Comparison of ENCODE assay signal across 19 cellular contexts in the genomic region with DNA sequence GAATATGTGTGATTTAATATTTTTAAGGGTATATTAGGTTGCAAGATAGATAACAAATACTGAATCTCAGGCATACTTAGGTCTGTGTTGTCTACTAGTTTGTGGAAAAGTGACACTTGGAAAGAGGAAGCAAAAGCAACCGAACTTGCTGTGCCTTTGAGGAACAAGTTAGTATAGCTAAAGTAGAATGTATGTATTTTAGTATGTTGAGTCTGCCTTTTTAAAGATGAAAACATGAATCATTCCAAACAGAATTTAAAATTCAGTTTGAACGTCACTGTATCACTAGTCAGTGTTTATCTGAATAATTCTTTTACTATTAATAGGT. TPM values are rescaled to one million over a fixed set of nuclear protein-coding genes. Genes with fewer than 3 reads are reported as not detected.
DNase-seq lines count a peak whose midpoint lies in the region; ATAC-seq lines count a peak whose summit lies in the region.
"Had no signal": no experiment of that assay in that cellular context is flagged by ENCODE, and none has a peak within 500 bp of the region (broad histone marks: within the 10 kb centered on the region; RNA-seq: fewer than 3 reads in every experiment).

No MANE protein-coding gene starts in this region.

- peak overlapping the region; percentile 68 to 71 for H3K27ac Mint-ChIP-seq in T-cell
- peak overlapping the region in 5 of 10 donors; percentile 75 to 91 (median 86) for H3K27ac Mint-ChIP-seq in naive thymus-derived CD8-positive, alpha-beta T cell
- H3K27ac Mint-ChIP-seq: activated T-cell treated with anti-CD3 and anti-CD28 coated beads, Interleukin-2, amount 50 U/mL, for 24 hours; neural progenitor cell had no signal

- H3K9me3 Mint-ChIP-seq in T-cell = no peaks in the 10 kb centered on the region
- no peaks in the 10 kb centered on the region for H3K9me3 Mint-ChIP-seq in naive thymus-derived CD8-positive, alpha-beta T cell
- H3K9me3 Mint-ChIP-seq: activated T-cell treated with anti-CD3 and anti-CD28 coated beads, Interleukin-2, amount 50 U/mL, for 24 hours had no signal

- H3K27me3 ChIP-seq in BLaER1 (no peaks in the 10 kb centered on the region), SJCRH30 (no peaks in the 10 kb centered on the region)
- H3K27me3 ChIP-seq: adrenal gland, heart left ventricle, neural progenitor cell had no signal

- peak; percentile 65 for DNase-seq in GF-D8 (lab: John Stamatoyannopoulos, UW)
- no peak for DNase-seq in T-cell
- no peak for DNase-seq in naive thymus-derived CD8-positive, alpha-beta T cell
- DNase-seq in SW 1271 (lab: John Stamatoyannopoulos, UW) = no peak
- no peak for DNase-seq in stimulated activated naive CD4-positive, alpha-beta T cell (lab: John Stamatoyannopoulos, UW)
- no peak for DNase-seq in SJCRH30
- no peak for DNase-seq in GOT3 (lab: John Stamatoyannopoulos, UW)
- DNase-seq: activated CD4-positive, alpha-beta T cell treated with anti-CD3 and anti-CD28 coated beads, Interleukin-2, amount 50 U/mL, for 4 hours; activated T-cell treated with anti-CD3 and anti-CD28 coated beads, Interleukin-2, amount 50 U/mL, for 24 hours; effector memory CD4-positive, alpha-beta T cell; mesendoderm; NCI-H1048; NCI-H2107; NCI-H524 treated with DMSO at 0.1 percent for 48 hours had no signal

- peaks cover 100% of the 10 kb centered on the region for H4K20me1 ChIP-seq in BLaER1

- ATAC-seq in T-cell (replicated peaks in 1 of 4) = no peak
- no peak for ATAC-seq in naive thymus-derived CD8-positive, alpha-beta T cell

- H3K36me3 ChIP-seq in BLaER1 (peaks cover 87% of the 10 kb centered on the region), SJCRH30 (peaks cover 74% of the 10 kb centered on the region)
- H3K36me3 ChIP-seq: adrenal gland had no signal

- no peaks in the 10 kb centered on the region for H3K27me3 Mint-ChIP-seq in T-cell
- H3K27me3 Mint-ChIP-seq in naive thymus-derived CD8-positive, alpha-beta T cell = no peaks in the 10 kb centered on the region
- H3K27me3 Mint-ChIP-seq: activated T-cell treated with anti-CD3 and anti-CD28 coated beads, Interleukin-2, amount 50 U/mL, for 24 hours had no signal

- peak overlapping the region; percentile 25 to 54 (median 31) for H3K4me3 Mint-ChIP-seq in T-cell
- peak overlapping the region in 8 of 10 donors; percentile 54 to 75 (median 70) for H3K4me3 Mint-ChIP-seq in naive thymus-derived CD8-positive, alpha-beta T cell
- H3K4me3 Mint-ChIP-seq: neural progenitor cell had no signal

- peaks cover 100% of the 10 kb centered on the region for H3K4me1 ChIP-seq in BLaER1
- no peaks in the 10 kb centered on the region for H3K4me1 ChIP-seq in SJCRH30

- peaks cover 37% of the 10 kb centered on the region for H3K36me3 Mint-ChIP-seq in T-cell
- peaks cover 5 to 25% (median 19%) of the 10 kb centered on the region in 3 donors for H3K36me3 Mint-ChIP-seq in naive thymus-derived CD8-positive, alpha-beta T cell

- H3K9me3 ChIP-seq in BLaER1 (no peaks in the 10 kb centered on the region), SJCRH30 (replicated peaks) (no peaks in the 10 kb centered on the region)
- H3K9me3 ChIP-seq: adrenal gland, heart left ventricle had no signal

- no peak overlapping the region for H3K9ac ChIP-seq in BLaER1
- H3K9ac ChIP-seq: neural progenitor cell had no signal

- POLR2A ChIA-PET in T-cell (lab: Charles Lee) = interaction anchor here (0.7 to 0.8 kb wide), 2 partner anchors 13 to 27 kb away, joined by 4 to 15 read pairs; a partner anchor contains a TSS
- POLR2A ChIA-PET in naive thymus-derived CD8-positive, alpha-beta T cell (lab: Charles Lee) = interaction anchor here (0.9 to 8.6 kb wide), 3 partner anchors 11 to 13 kb away, joined by 3 to 75 read pairs (median 3); a partner anchor contains a TSS

- H3K4me1 Mint-ChIP-seq in T-cell = peaks cover 76 to 87% (median 84%) of the 10 kb centered on the region in 3 donors
- H3K4me1 Mint-ChIP-seq in naive thymus-derived CD8-positive, alpha-beta T cell = peaks cover 50 to 89% (median 84%) of the 10 kb centered on the region in 4 donors

- CTCF ChIA-PET in T-cell (lab: Charles Lee) = interaction anchor here in 1 of 2 donors (0.6 kb wide), 1 partner anchor 50 kb away, joined by 3 read pairs; no protein-coding TSS in a partner anchor

- peak overlapping the region; percentile 94 for H3K4me2 ChIP-seq in BLaER1

- H3K27ac ChIP-seq in BLaER1 (0 out of 2 replicates have a peak overlapping the region, but pooled peaks have one; percentile 36), SJCRH30 (no peak overlapping the region)
- H3K27ac ChIP-seq: neural progenitor cell, VCaP had no signal

- no peak overlapping the region for H3K4me3 ChIP-seq in BLaER1
- H3K4me3 ChIP-seq in SJCRH30 = no peak overlapping the region
- H3K4me3 ChIP-seq: adrenal gland, neural progenitor cell had no signal

RNA-seq across cellular contexts. Expression of a gene that starts 12.9 kb away (rescaled TPM):
- 100 to 1,000 TPM in 2 of 5 donors, 10 to 100 TPM in 3; 65.9 to 138 (median 78.7) TPM for total RNA-seq in T-cell
- total RNA-seq in naive thymus-derived CD8-positive, alpha-beta T cell = 100 to 1,000 TPM; 101 to 110 TPM
- polyA plus RNA-seq in naive thymus-derived CD8-positive, alpha-beta T cell = 10 to 100 TPM; 25.3 to 37.8 (median 35.6) TPM
- 95.5 and 103 TPM in 2 replicates for total RNA-seq in SJCRH30 (2014; rRNA removed; shearing (Covaris generic))
